Comparison of ENCODE assay signal across 21 cellular contexts in genomic region chr6:37972994-37973757, GRCh38.
DNase-seq lines count a peak whose midpoint lies in the region; ATAC-seq, FAIRE-seq and TF ChIP-seq lines count a peak whose summit lies in the region.
"Had no signal": no experiment of that assay in that cellular context is flagged by ENCODE, and none has a peak within 500 bp of the region (broad histone marks: within the 10 kb centered on the region; RNA-seq: fewer than 3 reads in every experiment).

No MANE protein-coding gene starts in this region.

- peaks cover 9% of the 10 kb centered on the region for H3K9me3 ChIP-seq in upper lobe of right lung
- H3K9me3 ChIP-seq: testis had no signal

- DNase-seq in D721Med (ENCODE audit: insufficient read length, low spot score) (no peak), SW480 (ENCODE audit: low spot score) (peak; percentile 14), fibroblast of the conjunctiva (ENCODE audit: low read depth) (peak; percentile 30), AML-193 (lab: John Stamatoyannopoulos, UW) (no peak), superior temporal gyrus (ENCODE audit: extremely low spot score) (no peak), upper lobe of right lung (no peak)
- DNase-seq: activated CD8-positive, alpha-beta memory T cell treated with anti-CD3 and anti-CD28 coated beads for 24 hours; glutamatergic neuron; GOT3; mucosa of descending colon; NCI-H1417 treated with DMSO at 0.1 percent for 48 hours; NCI-H2171; NCI-H69; SHP77 treated with DMSO at 0.1 percent for 48 hours; testis had no signal

- FAIRE-seq in D721Med (lab: Jason Lieb, UNC), result peak; percentile 11
- FAIRE-seq: bronchial epithelial cell, HTR-8/SVneo had no signal

- H3K27ac ChIP-seq in 22Rv1, result peak overlapping the region; percentile 9; the same call in 1 of the 2 replicates
- no peak overlapping the region for H3K27ac ChIP-seq in upper lobe of right lung
- H3K27ac ChIP-seq: esophagus muscularis mucosa, testis had no signal

- H3K4me1 ChIP-seq in upper lobe of right lung, result peaks cover 8% of the 10 kb centered on the region
- H3K4me1 ChIP-seq: testis had no signal

- intact Hi-C loops in upper lobe of right lung (cut with DNase I), result no loop called here

- TF ChIP-seq CTCF in 22Rv1 (IDR thresholded peaks at IDR 0.05) (no peak), D721Med (IDR thresholded peaks at IDR 0.05; ENCODE audit: insufficient read depth, missing control alignments) (no peak), upper lobe of right lung (IDR thresholded peaks at IDR 0.05) (no peak)

- H3K27me3 ChIP-seq in upper lobe of right lung, result no peaks in the 10 kb centered on the region
- H3K27me3 ChIP-seq: esophagus muscularis mucosa, testis had no signal

- H3K36me3 ChIP-seq in upper lobe of right lung, result no peaks in the 10 kb centered on the region
- H3K36me3 ChIP-seq: esophagus muscularis mucosa had no signal

- H3K4me3 ChIP-seq in upper lobe of right lung, result no peak overlapping the region
- H3K4me3 ChIP-seq: esophagus muscularis mucosa, mucosa of descending colon, testis had no signal

- ATAC-seq in HG03460 (IDR thresholded peaks at IDR 0.05; ENCODE audit: unreplicated experiment) (no peak), upper lobe of right lung (no peak)
- ATAC-seq: left lobe of liver, mucosa of descending colon had no signal

Comparison
In these comparisons a context has a peak if more than half of its experiments do, and no peak if none do; other contexts are left out.
1. DNase-seq: peak in SW480 (single experiment) and fibroblast of the conjunctiva (single experiment); none in D721Med (single experiment), AML-193 (0 of 2), superior temporal gyrus (single experiment) and upper lobe of right lung (single experiment).